Comparison of ENCODE assay signal across 8 cellular contexts in genomic region chr10:87865201-87866025, GRCh38. TPM values are rescaled to one million over a fixed set of nuclear protein-coding genes. Genes with fewer than 3 reads are reported as not detected.
A peak's percentile ranks its signal among the peaks of the same experiment; 100 is the strongest.
DNase-seq lines count a peak whose midpoint lies in the region; ATAC-seq lines count a peak whose summit lies in the region.

No MANE protein-coding gene starts in this region.

- H3K9me3 Mint-ChIP-seq in T-helper 1 cell treated with Interleukin-12 subunit alpha and Interleukin-12 subunit beta and Interleukin-4 antibody, amounts not matched to agents 30 μg/mL and 1 μg/mL, for 36 hours, result no peaks in the 10 kb centered on the region
- no peaks in the 10 kb centered on the region for H3K9me3 Mint-ChIP-seq in activated CD4-positive, alpha-beta memory T cell treated with anti-CD3 and anti-CD28 coated beads, Interleukin-2, amount 10 ng/mL, durations not matched to agents 7 days and 5 days

- ATAC-seq in HG03196 (IDR thresholded peaks at IDR 0.05; ENCODE audit: unreplicated experiment), result no peak

- no peaks in the 10 kb centered on the region for H3K36me3 ChIP-seq in iPS-20b (ENCODE audit: insufficient read depth, low read depth, low read length)

- peak overlapping the region; percentile 86 for H3K9ac ChIP-seq in iPS-20b (ENCODE audit: low read depth, low read length)

- H3K36me3 Mint-ChIP-seq in T-helper 1 cell treated with Interleukin-12 subunit alpha and Interleukin-12 subunit beta and Interleukin-4 antibody, amounts not matched to agents 30 μg/mL and 1 μg/mL, for 36 hours (ENCODE audit: low read depth), result peaks cover 27% of the 10 kb centered on the region
- peaks cover 39% of the 10 kb centered on the region for H3K36me3 Mint-ChIP-seq in activated CD4-positive, alpha-beta memory T cell treated with anti-CD3 and anti-CD28 coated beads, Interleukin-2, amount 10 ng/mL, durations not matched to agents 7 days and 5 days (ENCODE audit: low read depth)

- CTCF ChIA-PET in activated CD4-positive, alpha-beta memory T cell treated with anti-CD3 and anti-CD28 coated beads, Interleukin-2, amount 10 ng/mL, durations not matched to agents 7 days and 5 days (lab: Charles Lee), result interaction anchor here (0.8 to 2.5 kb wide), 5 partner anchors 47 to 523 kb away, joined by 3 to 19 read pairs (median 3); partner anchors contain the start of gene ATAD1

- no peak overlapping the region for H3K27ac ChIP-seq in iPS-20b (ENCODE audit: low read length)

- DNase-seq in T-helper 1 cell (no peak), superior temporal gyrus (ENCODE audit: extremely low spot score) (peak; percentile 51), NCI-H774 (lab: John Stamatoyannopoulos, UW) (no peak), G401 (ENCODE audit: low spot score) (no peak)
- no peak for DNase-seq in activated CD4-positive, alpha-beta memory T cell treated with anti-CD3 and anti-CD28 coated beads, Interleukin-2, amount 10 ng/mL, durations not matched to agents 7 days and 5 days

- peak overlapping the region; percentile 95 for H3K4me3 Mint-ChIP-seq in T-helper 1 cell treated with Interleukin-12 subunit alpha and Interleukin-12 subunit beta and Interleukin-4 antibody, amounts not matched to agents 30 μg/mL and 1 μg/mL, for 36 hours
- peak overlapping the region; percentile 92 for H3K4me3 Mint-ChIP-seq in activated CD4-positive, alpha-beta memory T cell treated with anti-CD3 and anti-CD28 coated beads, Interleukin-2, amount 10 ng/mL, durations not matched to agents 7 days and 5 days

- peaks cover 4% of the 10 kb centered on the region for H3K27me3 Mint-ChIP-seq in T-helper 1 cell treated with Interleukin-12 subunit alpha and Interleukin-12 subunit beta and Interleukin-4 antibody, amounts not matched to agents 30 μg/mL and 1 μg/mL, for 36 hours (ENCODE audit: low read depth)
- H3K27me3 Mint-ChIP-seq in activated CD4-positive, alpha-beta memory T cell treated with anti-CD3 and anti-CD28 coated beads, Interleukin-2, amount 10 ng/mL, durations not matched to agents 7 days and 5 days, result no peaks in the 10 kb centered on the region

- H3K4me1 Mint-ChIP-seq in T-helper 1 cell treated with Interleukin-12 subunit alpha and Interleukin-12 subunit beta and Interleukin-4 antibody, amounts not matched to agents 30 μg/mL and 1 μg/mL, for 36 hours (ENCODE audit: low read depth), result peaks cover 45% of the 10 kb centered on the region
- peaks cover 49% of the 10 kb centered on the region for H3K4me1 Mint-ChIP-seq in activated CD4-positive, alpha-beta memory T cell treated with anti-CD3 and anti-CD28 coated beads, Interleukin-2, amount 10 ng/mL, durations not matched to agents 7 days and 5 days

- in situ Hi-C loops in G401 (cut with HindIII; ENCODE audit: low sequenced_read_pairs), result no loop called here

- H3K4me1 ChIP-seq in iPS-20b (ENCODE audit: insufficient read depth, low read length), result peaks cover 16% of the 10 kb centered on the region; the same call in 1 of the 2 replicates

- H3K27me3 ChIP-seq in iPS-20b (ENCODE audit: insufficient read depth, low read length), result peaks cover 9% of the 10 kb centered on the region

- H3K27ac Mint-ChIP-seq in T-helper 1 cell treated with Interleukin-12 subunit alpha and Interleukin-12 subunit beta and Interleukin-4 antibody, amounts not matched to agents 30 μg/mL and 1 μg/mL, for 36 hours, result peak overlapping the region; percentile 86
- H3K27ac Mint-ChIP-seq in activated CD4-positive, alpha-beta memory T cell treated with anti-CD3 and anti-CD28 coated beads, Interleukin-2, amount 10 ng/mL, durations not matched to agents 7 days and 5 days, result peak overlapping the region; percentile 80

- H3K9me3 ChIP-seq in iPS-20b (ENCODE audit: insufficient read depth, low read depth, low read length), result no peaks in the 10 kb centered on the region

- H3K4me3 ChIP-seq in iPS-20b (ENCODE audit: low read length), result peak overlapping the region; percentile 97

- POLR2A ChIA-PET in activated CD4-positive, alpha-beta memory T cell treated with anti-CD3 and anti-CD28 coated beads, Interleukin-2, amount 10 ng/mL, durations not matched to agents 7 days and 5 days (lab: Charles Lee), result interaction anchor here (1.0 to 6.5 kb wide), 6 partner anchors 17 to 521 kb away, joined by 4 to 136 read pairs (median 26); partner anchors contain the start of gene ATAD1

RNA-seq across cellular contexts. Expression of gene PTEN, which starts 2.0 kb away (rescaled TPM):
- 10 to 100 TPM; 88.5 to 89.2 TPM for total RNA-seq in activated CD4-positive, alpha-beta memory T cell treated with anti-CD3 and anti-CD28 coated beads, Interleukin-2, amount 10 ng/mL, durations not matched to agents 7 days and 5 days
- 19.6 and 24.5 TPM in 2 replicates for total RNA-seq in G401 (2014; rRNA removed; shearing (Covaris generic))

RNA-seq across cellular contexts. Expression of gene KLLN, which starts 2.1 kb away (rescaled TPM):
- under 1 TPM; 0.81 to 0.95 TPM for total RNA-seq in activated CD4-positive, alpha-beta memory T cell treated with anti-CD3 and anti-CD28 coated beads, Interleukin-2, amount 10 ng/mL, durations not matched to agents 7 days and 5 days
- 0.75 TPM in 1 of 2 replicates, not detected in the other for total RNA-seq in G401 (2014; rRNA removed; shearing (Covaris generic))

RNA-seq across cellular contexts. Expression of gene ATAD1, which starts 47.4 kb away (rescaled TPM):
- 10 to 100 TPM; 38.5 to 42.2 TPM for total RNA-seq in activated CD4-positive, alpha-beta memory T cell treated with anti-CD3 and anti-CD28 coated beads, Interleukin-2, amount 10 ng/mL, durations not matched to agents 7 days and 5 days
- 25.2 and 37.9 TPM in 2 replicates for total RNA-seq in G401 (2014; rRNA removed; shearing (Covaris generic))
